In the genomic region with DNA sequence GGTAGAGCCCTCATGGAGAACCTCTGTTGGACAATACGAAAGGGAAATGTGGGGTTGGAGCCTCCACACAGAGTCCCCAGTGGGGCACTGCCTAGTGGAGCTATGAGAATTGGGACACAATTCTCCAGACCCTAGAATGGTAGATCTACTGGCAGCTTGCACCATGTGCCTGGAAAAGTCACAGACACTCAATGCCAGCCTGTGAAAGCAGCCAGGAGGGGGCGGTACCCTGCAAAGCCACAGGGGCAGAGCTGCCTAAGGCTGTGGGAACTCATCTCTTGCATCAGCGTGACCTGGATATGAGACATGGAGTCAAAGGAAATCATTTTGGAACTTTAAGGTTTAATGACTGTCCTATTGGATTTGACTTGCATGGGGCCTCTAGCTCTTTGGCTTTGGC, we compare ENCODE assay signal across 5 cellular contexts.
A peak's percentile ranks its signal among the peaks of the same experiment; 100 is the strongest.
DNase-seq lines count a peak whose midpoint lies in the region; ATAC-seq, FAIRE-seq and TF ChIP-seq lines count a peak whose summit lies in the region.
"Not testable (repeated sequence)": the region's sequence is repeated elsewhere in the genome, so short reads cannot be mapped to it uniquely, and the experiment has no call there.

No MANE protein-coding gene starts in this region.

- H4K8ac ChIP-seq in H1 (ENCODE audit: extremely low read depth, insufficient read depth, low read length) = not testable (repeated sequence)

- H3K27ac Mint-ChIP-seq in GM23338 = not testable (repeated sequence)

- DNase-seq in GM23338 (ENCODE audit: low spot score) = peak; percentile 28
- DNase-seq in HT1080 (ENCODE audit: low read depth) = peak; percentile 5
- peak in 1 of 2 experiments; percentile 64 for DNase-seq in H1 (ENCODE audit: low read depth in 1 of 2, low spot score in 2 of 2)
- not testable (repeated sequence) for DNase-seq in foreskin keratinocyte
- DNase-seq in kidney = peak; percentile 25

- POLR2A ChIA-PET in H1 (lab: Charles Lee; ENCODE audit: partially characterized antibody) = not testable (repeated sequence)

- not testable (repeated sequence) for H4K20me1 ChIP-seq in GM23338 (replicated peaks; ENCODE audit: insufficient read depth); H1 (replicated peaks in 1 of 2; ENCODE audit: control insufficient read depth in 1 of 2, insufficient read depth in 2 of 2, low read length in 2 of 2)

- H3K36me3 ChIP-seq in GM23338 (ENCODE audit: insufficient read depth); H1 (ENCODE audit: control insufficient read depth in 2 of 4, insufficient read depth in 4 of 4, low read length in 3 of 4); kidney (ENCODE audit: control insufficient read depth in 1 of 2, insufficient read depth in 2 of 2, low read length in 2 of 2): not testable (repeated sequence)

- CTCF ChIA-PET in H1 (lab: Charles Lee; ENCODE audit: partially characterized antibody) = interaction anchor here (0.6 to 0.7 kb wide), 2 partner anchors 72 to 95 kb away, joined by 3 read pairs; no protein-coding TSS in a partner anchor

- 96% methylated on average over 2 of the region's 3 CpGs; no CpG with 5 or more reads in 1 of the 2 experiments for WGBS in H1 (ENCODE audit: extremely low coverage in 1 of 2, insufficient coverage in 1 of 2, insufficient read length in 1 of 2, insufficient replicate concordance in 2 of 2, low coverage in 1 of 2, low lambda C conversion rate in 2 of 2, missing lambda C conversion rate in 1 of 2), 2 experiments

- FAIRE-seq in H1 (lab: Jason Lieb, UNC); kidney (lab: Jason Lieb, UNC): not testable (repeated sequence)

- not testable (repeated sequence) for H3K36me3 Mint-ChIP-seq in GM23338 (ENCODE audit: low read depth)

- H4K91ac ChIP-seq in H1 (replicated peaks; ENCODE audit: insufficient read length, low read length) = not testable (repeated sequence)

- not testable (repeated sequence) for H2BK20ac ChIP-seq in H1 (ENCODE audit: low read length)

- H3K9me3 ChIP-seq in H1 (ENCODE audit: insufficient read depth in 2 of 2, low read depth in 1 of 2, low read length in 1 of 2); kidney (ENCODE audit: control insufficient read depth in 1 of 2, low read length in 2 of 2): not testable (repeated sequence)

- intact Hi-C loops in kidney (cut with DNase I) = not testable (repeated sequence)

- TF ChIP-seq RAD21 in H1 (IDR thresholded peaks at IDR 0.05 in 1 of 2, conservative IDR thresholded peaks at IDR 0.05 in 1 of 2; ENCODE audit: low read depth in 2 of 2, low read length in 2 of 2) = peak; percentile 6 to 27; a peak in 1 of 4 replicates

- not testable (repeated sequence) for H2BK15ac ChIP-seq in H1 (ENCODE audit: low read length)

- not testable (repeated sequence) for H3K4me1 Mint-ChIP-seq in GM23338

- H2AK5ac ChIP-seq in H1 (ENCODE audit: low read depth, low read length) = not testable (repeated sequence)

- not testable (repeated sequence) for H3K27me3 ChIP-seq in GM23338 (ENCODE audit: insufficient read depth); H1 (replicated peaks in 1 of 4; ENCODE audit: control insufficient read depth in 3 of 4, extremely low read depth in 1 of 4, insufficient read depth in 3 of 4, low read length in 3 of 4); foreskin keratinocyte

- not testable (repeated sequence) for H2BK5ac ChIP-seq in H1 (ENCODE audit: low read depth, low read length)

- H3K4me2 ChIP-seq in GM23338; H1 (ENCODE audit: insufficient read depth in 1 of 2, low read depth in 2 of 2, low read length in 2 of 2): not testable (repeated sequence)

- not testable (repeated sequence) for H3F3A ChIP-seq in GM23338 (replicated peaks; ENCODE audit: low read depth)

- H3K23me2 ChIP-seq in H1 (ENCODE audit: low read depth, low read length) = not testable (repeated sequence)

- H3K27me3 Mint-ChIP-seq in GM23338 (ENCODE audit: insufficient read depth, low read depth, poor library complexity) = not testable (repeated sequence)

- not testable (repeated sequence) for H3K4ac ChIP-seq in H1 (replicated peaks; ENCODE audit: insufficient read length, low read depth, low read length)

- not testable (repeated sequence) for H3K18ac ChIP-seq in H1 (ENCODE audit: extremely low read depth, low read length)

- H2BK12ac ChIP-seq in H1 (ENCODE audit: low read depth, low read length) = not testable (repeated sequence)

- not testable (repeated sequence) for H2AFZ ChIP-seq in GM23338
- 0 out of 2 replicates have a peak overlapping the region, but pooled peaks have one; percentile 44 for H2AFZ ChIP-seq in H1 (ENCODE audit: low read length)

- not testable (repeated sequence) for TF ChIP-seq POLR2A in H1 (IDR thresholded peaks at IDR 0.05; ENCODE audit: control extremely low read depth in 1 of 2, low read depth in 2 of 2, low read length in 2 of 2)

- H3K4me3 ChIP-seq in GM23338; H1 (ENCODE audit: extremely low read depth in 1 of 4, insufficient read depth in 2 of 4, low read depth in 3 of 4, low read length in 4 of 4); kidney (ENCODE audit: low read length in 2 of 2): not testable (repeated sequence)

- TF ChIP-seq CTCF in GM23338 (conservative IDR thresholded peaks at IDR 0.05; ENCODE audit: low read depth in 2 of 2) (peak; percentile 40 to 68; a peak in 3 of 4 replicates), H1 (IDR thresholded peaks at IDR 0.05; ENCODE audit: control extremely low read depth in 1 of 3, insufficient read depth in 1 of 3, low read depth in 1 of 3, low read length in 3 of 3) (peak in 2 of 3 experiments; percentile 19 to 33; a peak in 2 of 4 replicates), foreskin keratinocyte (conservative IDR thresholded peaks at IDR 0.05) (peak; percentile 4)
- TF ChIP-seq CTCF in kidney (IDR thresholded peaks at IDR 0.05; ENCODE audit: borderline replicate concordance, extremely low read depth, insufficient read depth) = not testable (repeated sequence)

- not testable (repeated sequence) for H3K4me1 ChIP-seq in GM23338 (ENCODE audit: insufficient read depth); H1 (replicated peaks in 1 of 4; ENCODE audit: control insufficient read depth in 3 of 4, insufficient read depth in 4 of 4, low read length in 3 of 4); foreskin keratinocyte; kidney (ENCODE audit: control insufficient read depth in 1 of 2, insufficient read depth in 1 of 2, low read depth in 1 of 2, low read length in 2 of 2)

- not testable (repeated sequence) for H3K79me1 ChIP-seq in H1 (ENCODE audit: low read depth, low read length)

- not testable (repeated sequence) for H3K56ac ChIP-seq in H1 (replicated peaks; ENCODE audit: insufficient read length, low read depth, low read length)

- not testable (repeated sequence) for H2BK120ac ChIP-seq in H1 (replicated peaks; ENCODE audit: low read depth, low read length)

- H3K79me2 ChIP-seq in GM23338 (replicated peaks; ENCODE audit: insufficient read depth); H1 (ENCODE audit: control insufficient read depth in 1 of 2, insufficient read depth in 2 of 2, low read length in 2 of 2): not testable (repeated sequence)

- not testable (repeated sequence) for H4K5ac ChIP-seq in H1 (ENCODE audit: insufficient read length, low read depth, low read length)

- H3K9me3 Mint-ChIP-seq in GM23338 = not testable (repeated sequence)

- H3K9ac ChIP-seq in H1 (replicated peaks in 1 of 4; ENCODE audit: extremely low read depth in 1 of 4, low read depth in 3 of 4, low read length in 3 of 4); kidney (ENCODE audit: low read length in 2 of 2): not testable (repeated sequence)

- not testable (repeated sequence) for H3K23ac ChIP-seq in H1 (ENCODE audit: insufficient read length)

- not testable (repeated sequence) for H3K27ac ChIP-seq in GM23338 (ENCODE audit: low read depth); H1 (ENCODE audit: low read depth, low read length); foreskin keratinocyte; kidney (ENCODE audit: low read depth in 2 of 2, low read length in 2 of 2)

- not testable (repeated sequence) for H3K9me2 ChIP-seq in GM23338 (ENCODE audit: insufficient read depth)

- not testable (repeated sequence) for H3K14ac ChIP-seq in H1 (ENCODE audit: insufficient read length)

- TF ChIP-seq EP300 in H1 (IDR thresholded peaks at IDR 0.05; ENCODE audit: borderline replicate concordance in 1 of 2, low read depth in 2 of 2, low read length in 2 of 2) = not testable (repeated sequence)

- ATAC-seq in GM23338, foreskin keratinocyte: not testable (repeated sequence)

- not testable (repeated sequence) for H3K4me3 Mint-ChIP-seq in GM23338
